Comparison of ENCODE assay signal across 1 cellular context in genomic region chr18:79429785-79430281, GRCh38.
TF ChIP-seq lines count a peak whose summit lies in the region.

No MANE protein-coding gene starts in this region.

TF ChIP-seq in HepG2, 621 proteins besides CTCF, POLR2A, EP300 and RAD21:
- TF ChIP-seq MLLT10 (CRISPR knock-in tag; IDR thresholded peaks at IDR 0.05), result no peak
- TF ChIP-seq ZBTB21 (CRISPR knock-in tag; IDR thresholded peaks at IDR 0.05), result no peak
- TF ChIP-seq MNT (IDR thresholded peaks at IDR 0.05), result peak; percentile 52; the same call in 1 of the 2 replicates
TF ChIP-seq in HepG2: peak in this region for 1.
